11 cellular contexts compared by ENCODE assay signal in the genomic region with DNA sequence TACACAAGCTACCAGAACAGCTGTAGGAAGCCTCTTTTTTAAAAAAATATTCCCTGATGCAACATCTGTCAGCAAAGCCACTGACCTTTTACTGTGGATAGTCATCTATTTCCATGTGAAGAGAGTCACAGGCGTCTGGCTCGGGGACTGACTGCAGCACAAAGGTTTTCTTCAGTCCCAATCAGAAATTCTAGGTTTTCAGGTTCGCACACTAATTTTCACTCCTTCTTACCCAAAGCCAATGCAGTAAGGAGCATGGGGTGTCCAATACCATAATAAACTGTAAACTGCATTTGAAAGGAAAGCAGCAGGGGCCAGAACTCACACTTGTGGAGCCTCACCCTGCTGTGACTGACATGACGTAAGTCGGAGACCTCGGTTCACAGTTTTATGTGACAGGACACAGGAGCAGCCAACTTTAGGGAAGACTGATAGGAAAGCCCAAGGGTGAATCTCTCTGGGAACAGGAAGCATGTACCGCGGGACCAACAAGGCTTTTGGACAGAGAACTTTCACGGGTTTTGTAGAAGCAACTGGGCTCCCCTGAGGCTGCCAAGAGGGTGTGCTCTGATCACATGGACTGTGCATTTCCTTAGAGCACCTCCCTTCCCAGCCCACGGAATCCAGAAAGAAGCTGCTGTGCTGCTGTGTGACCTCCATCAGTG. TPM values are rescaled to one million over a fixed set of nuclear protein-coding genes. Genes with fewer than 3 reads are reported as not detected.
DNase-seq lines count a peak whose midpoint lies in the region; ATAC-seq and TF ChIP-seq lines count a peak whose summit lies in the region.
"Had no signal": no experiment of that assay in that cellular context is flagged by ENCODE, and none has a peak within 500 bp of the region (broad histone marks: within the 10 kb centered on the region; RNA-seq: fewer than 3 reads in every experiment).

No MANE protein-coding gene starts in this region.

- H3K36me3 Mint-ChIP-seq in activated T-cell treated with anti-CD3 and anti-CD28 coated beads, Interleukin-2, amount 50 U/mL, for 24 hours (ENCODE audit: low read depth) = no peaks in the 10 kb centered on the region
- H3K36me3 Mint-ChIP-seq in immature natural killer cell = no peaks in the 10 kb centered on the region

- H3K9me3 Mint-ChIP-seq in activated T-cell treated with anti-CD3 and anti-CD28 coated beads, Interleukin-2, amount 50 U/mL, for 24 hours = no peaks in the 10 kb centered on the region
- no peaks in the 10 kb centered on the region for H3K9me3 Mint-ChIP-seq in immature natural killer cell

- 22 to 26% (median 24%) methylated on average over 10 of the region's 10 CpGs for WGBS in adrenal gland, 4 donors
- 22 to 36% (median 23%) methylated on average over 10 of the region's 10 CpGs for WGBS in ovary, 3 donors

- TF ChIP-seq POLR2A in adrenal gland (IDR thresholded peaks at IDR 0.05) (no peak), ovary (IDR thresholded peaks at IDR 0.05) (no peak)

- no peaks in the 10 kb centered on the region for H3K36me3 ChIP-seq in adrenal gland (replicated peaks in 1 of 2)
- H3K36me3 ChIP-seq in ovary = no peaks in the 10 kb centered on the region

- H3K4me1 Mint-ChIP-seq in activated T-cell treated with anti-CD3 and anti-CD28 coated beads, Interleukin-2, amount 50 U/mL, for 24 hours (ENCODE audit: low read depth) = peaks cover 35% of the 10 kb centered on the region
- no peaks in the 10 kb centered on the region for H3K4me1 Mint-ChIP-seq in immature natural killer cell

- peaks cover 3 to 29% of the 10 kb centered on the region in 2 donors for H3K4me1 ChIP-seq in adrenal gland (replicated peaks in 1 of 2)
- H3K4me1 ChIP-seq in ovary (ENCODE audit: insufficient read depth) = peaks cover 3% of the 10 kb centered on the region

- no peak for TF ChIP-seq CTCF in adrenal gland (IDR thresholded peaks at IDR 0.05)
- no peak for TF ChIP-seq CTCF in ovary (IDR thresholded peaks at IDR 0.05)

- peak; percentile 50 for DNase-seq in AG08395 (ENCODE audit: low spot score)
- peak in 6 of 7 donors; percentile 43 to 81 (median 53) for DNase-seq in adrenal gland
- peak; percentile 84 for DNase-seq in left cardiac atrium
- DNase-seq in ovary = peak; percentile 33 to 64 (median 51)
- DNase-seq in activated T-cell treated with anti-CD3 and anti-CD28 coated beads, Interleukin-2, amount 50 U/mL, for 24 hours = no peak
- no peak for DNase-seq in immature natural killer cell
- no peak for DNase-seq in NCI-H345 (lab: John Stamatoyannopoulos, UW)
- DNase-seq in activated gamma-delta T cell treated with Interleukin-2 at 50 U/mL for 16 hours = no peak
- DNase-seq: effector CD4-positive, alpha-beta T cell; NCI-H146; posterior cingulate gyrus had no signal

- intact Hi-C loops in adrenal gland (cut with DNase I) = no loop called here
- intact Hi-C loops in left cardiac atrium (cut with DNase I) = no loop called here
- intact Hi-C loops in ovary (cut with DNase I) = no loop called here

- H3K27ac Mint-ChIP-seq in activated T-cell treated with anti-CD3 and anti-CD28 coated beads, Interleukin-2, amount 50 U/mL, for 24 hours = no peak overlapping the region
- no peak overlapping the region for H3K27ac Mint-ChIP-seq in immature natural killer cell

- H3K27me3 Mint-ChIP-seq in activated T-cell treated with anti-CD3 and anti-CD28 coated beads, Interleukin-2, amount 50 U/mL, for 24 hours = peaks cover 66% of the 10 kb centered on the region
- H3K27me3 Mint-ChIP-seq in immature natural killer cell (ENCODE audit: low read depth in 3 of 3) = peaks cover 4 to 8% (median 4%) of the 10 kb centered on the region in 3 donors

- no peak for TF ChIP-seq EP300 in ovary (IDR thresholded peaks at IDR 0.05)

- H3K4me3 ChIP-seq in adrenal gland = no peak overlapping the region
- H3K4me3 ChIP-seq in ovary = no peak overlapping the region

- no peaks in the 10 kb centered on the region for H3K27me3 ChIP-seq in adrenal gland
- H3K27me3 ChIP-seq in ovary = no peaks in the 10 kb centered on the region

- H3K4me3 Mint-ChIP-seq in activated T-cell treated with anti-CD3 and anti-CD28 coated beads, Interleukin-2, amount 50 U/mL, for 24 hours = no peak overlapping the region
- H3K4me3 Mint-ChIP-seq in immature natural killer cell = no peak overlapping the region

- H3K9me3 ChIP-seq in adrenal gland (replicated peaks in 1 of 3) (no peaks in the 10 kb centered on the region), ovary (no peaks in the 10 kb centered on the region)

- ATAC-seq in left cardiac atrium = peak; percentile 87

- H3K27ac ChIP-seq in adrenal gland (peak overlapping the region in 4 of 5 donors; percentile 16 to 76 (median 50)), ovary (no peak overlapping the region)

RNA-seq across cellular contexts. Expression of a gene that starts 9.1 kb away (rescaled TPM):
- total RNA-seq in adrenal gland = 10 to 100 TPM in 1 of 8 donors, 1 to 10 TPM in 7; 1.3 to 11.5 (median 2.7) TPM
- polyA plus RNA-seq in adrenal gland = 1 to 10 TPM; 2.5 to 4.9 (median 2.6) TPM
- total RNA-seq in left cardiac atrium = 10 to 100 TPM; 18.3 to 24.3 TPM
- 10 to 100 TPM in 6 of 7 donors, 1 to 10 TPM in 1; 9.0 to 88.2 (median 32.1) TPM for total RNA-seq in ovary
- polyA plus RNA-seq in ovary = 10 to 100 TPM; 15.6 to 17.8 TPM
- polyA plus RNA-seq in immature natural killer cell = not detected

RNA-seq across cellular contexts. Expression of a gene that starts 19.1 kb away (rescaled TPM):
- 10 to 100 TPM; 11.1 to 18.0 (median 13.1) TPM for total RNA-seq in adrenal gland
- polyA plus RNA-seq in adrenal gland = 10 to 100 TPM in 1 of 3 donors, 1 to 10 TPM in 2; 7.2 to 17.0 (median 9.2) TPM
- 10 to 100 TPM; 15.1 to 20.0 TPM for total RNA-seq in left cardiac atrium
- total RNA-seq in ovary = 10 to 100 TPM in 6 of 7 donors, 1 to 10 TPM in 1; 7.7 to 16.4 (median 11.8) TPM
- 10 to 100 TPM in 1 of 2 donors, 1 to 10 TPM in 1; 7.2 to 18.8 TPM for polyA plus RNA-seq in ovary
- 10 to 100 TPM in 2 of 3 donors, 1 to 10 TPM in 1; 8.9 to 17.3 (median 11.6) TPM for polyA plus RNA-seq in immature natural killer cell

Comparison
In these comparisons a context has a peak if more than half of its experiments do, and no peak if none do; other contexts are left out.
1. DNase-seq: peak in AG08395 (single experiment), adrenal gland (6 of 7), left cardiac atrium (single experiment) and ovary (5 of 5); none in activated T-cell treated with anti-CD3 and anti-CD28 coated beads, Interleukin-2, amount 50 U/mL, for 24 hours (single experiment), immature natural killer cell (0 of 3), NCI-H345 (single experiment) and activated gamma-delta T cell treated with Interleukin-2 at 50 U/mL for 16 hours (single experiment).
2. H3K27ac ChIP-seq: peak in adrenal gland (4 of 5); none in ovary (0 of 2).